Comparison of ENCODE assay signal across 23 cellular contexts in the genomic region with DNA sequence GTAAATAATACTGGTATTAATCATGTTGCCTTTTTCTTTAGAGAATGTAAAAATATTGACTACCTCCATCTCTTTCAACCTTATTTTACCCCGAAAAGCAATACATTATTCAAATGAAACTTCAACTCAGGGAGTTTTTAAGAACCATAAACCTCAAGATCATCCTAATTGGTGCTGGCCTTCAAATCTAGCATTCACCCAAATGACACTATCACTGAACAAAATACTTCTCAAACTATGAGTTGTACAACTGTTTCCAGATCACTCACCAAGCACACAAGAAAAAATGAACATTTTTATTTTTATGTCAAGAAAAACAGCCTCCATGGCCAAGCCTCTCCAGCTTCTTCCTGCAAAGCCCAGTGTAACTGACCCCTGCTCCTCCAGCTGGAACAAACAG.
"Had no signal": no experiment of that assay in that cellular context is flagged by ENCODE, and none has a peak within 500 bp of the region (broad histone marks: within the 10 kb centered on the region; RNA-seq: fewer than 3 reads in every experiment).

No MANE protein-coding gene starts in this region.

- H3K27ac Mint-ChIP-seq: progenitor cell of endocrine pancreas, T-cell had no signal

- H3K27me3 ChIP-seq: dorsolateral prefrontal cortex, gastroesophageal sphincter, upper lobe of left lung had no signal

- H3K27ac ChIP-seq: dorsolateral prefrontal cortex, gastroesophageal sphincter, lower lobe of right lung, upper lobe of left lung, WERI-Rb-1 had no signal

- ATAC-seq: gastroesophageal sphincter, lower lobe of right lung, SK-N-SH treated with all-trans-retinoic acid at 6 μM for 48 hours, T-cell had no signal

- DNase-seq: activated CD4-positive, alpha-beta T cell treated with anti-CD3 and anti-CD28 coated beads, Interleukin-2, amount 50 U/mL, for 48 hours; activated CD4-positive, CD25-positive, alpha-beta regulatory T cell treated with anti-CD3 and anti-CD28 coated beads, Interleukin-2, amount 50 U/mL, for 72 hours; activated CD8-positive, alpha-beta memory T cell treated with anti-CD3 and anti-CD28 coated beads, Interleukin-2, amount 50 U/mL, for 4 hours; aorta; central memory CD4-positive, alpha-beta T cell; dorsolateral prefrontal cortex; head of caudate nucleus; hypothalamus; lower lobe of right lung; naive B cell; retina; SIG-M5; stimulated activated CD4-positive, alpha-beta T cell treated with anti-CD3 and anti-CD28 coated beads, Interleukin-2, amount 100 ng/mL, for 48 hours; stimulated activated CD8-positive, alpha-beta memory T cell treated with anti-CD3 and anti-CD28 coated beads, Interleukin-4, amount 100 ng/mL, for 48 hours; stimulated activated naive CD4-positive, alpha-beta T cell treated with Interleukin-2 at 50 U/mL for 16 hours; T-cell; upper lobe of left lung; WERI-Rb-1 had no signal

- H3K4me3 Mint-ChIP-seq: naive B cell, T-cell had no signal

- H3K4me3 ChIP-seq: dorsolateral prefrontal cortex, gastroesophageal sphincter, lower lobe of right lung, upper lobe of left lung had no signal

- H3K27me3 Mint-ChIP-seq: naive B cell, progenitor cell of endocrine pancreas, T-cell had no signal

- H3K4me1 ChIP-seq: gastroesophageal sphincter, lower lobe of right lung had no signal

- H3K9me3 ChIP-seq: gastroesophageal sphincter, lower lobe of right lung, upper lobe of left lung had no signal

- FAIRE-seq: keratinocyte, TTC549 had no signal
